In the genomic region with DNA sequence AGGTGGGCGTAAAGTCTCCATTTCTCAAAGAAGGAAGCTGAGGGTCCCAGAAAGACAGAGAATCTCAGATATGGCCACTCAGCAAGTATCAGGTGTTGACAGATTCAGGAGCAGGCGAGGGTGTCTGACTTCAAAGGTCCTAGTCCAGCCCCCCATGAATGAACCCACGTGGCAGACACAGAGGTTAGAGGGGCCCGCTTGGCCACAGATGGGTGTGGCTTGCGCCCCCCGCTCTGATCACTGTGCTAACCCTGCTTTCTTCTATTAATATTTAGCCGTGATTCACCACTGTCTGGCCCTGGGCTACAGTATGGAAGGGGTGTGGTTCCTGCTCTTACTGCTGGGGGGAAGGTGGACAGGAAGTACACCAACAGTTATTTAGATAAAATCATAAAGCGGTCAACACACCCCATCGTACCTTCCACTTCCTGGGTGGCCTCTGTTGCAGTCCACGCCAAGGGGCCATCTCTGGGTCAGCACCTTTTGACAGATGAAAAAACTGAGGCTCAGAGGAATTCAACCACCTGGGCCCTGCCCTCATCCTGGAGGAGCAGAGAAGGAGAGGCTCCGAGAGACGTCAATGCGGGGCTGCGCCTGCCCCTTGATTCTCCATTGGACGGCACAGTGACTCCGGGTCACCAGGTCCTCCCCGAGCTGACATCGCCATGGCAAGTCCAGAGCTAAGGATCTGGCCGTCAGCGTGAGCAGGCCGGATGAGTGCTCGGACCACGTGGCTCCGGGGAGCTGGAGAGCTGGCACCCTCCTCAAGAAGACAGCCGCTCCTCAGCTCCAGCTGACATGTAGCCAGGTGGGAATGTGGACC, we compare ENCODE assay signal across 8 cellular contexts.
A peak's percentile ranks its signal among the peaks of the same experiment; 100 is the strongest.
DNase-seq lines count a peak whose midpoint lies in the region; TF ChIP-seq lines count a peak whose summit lies in the region.

No MANE protein-coding gene starts in this region.

- no peaks in the 10 kb centered on the region for H3K79me2 ChIP-seq in KMS-11 (ENCODE audit: insufficient read depth, low read depth)
- H3K79me2 ChIP-seq in mammary epithelial cell (ENCODE audit: insufficient read depth, low read length) = no peaks in the 10 kb centered on the region
- no peaks in the 10 kb centered on the region for H3K79me2 ChIP-seq in osteoblast (ENCODE audit: insufficient read depth, low read length)

- 58% methylated on average over 13 of the region's 25 CpGs for WGBS in mammary epithelial cell (ENCODE audit: low coverage, missing lambda C conversion rate)

- no peaks in the 10 kb centered on the region for H3K27me3 Mint-ChIP-seq in activated naive CD4-positive, alpha-beta T cell treated with anti-CD3 and anti-CD28 coated beads for 36 hours (ENCODE audit: low read depth)

- no peaks in the 10 kb centered on the region for H4K20me1 ChIP-seq in KMS-11 (ENCODE audit: insufficient read depth)
- H4K20me1 ChIP-seq in mammary epithelial cell (ENCODE audit: insufficient read depth, low read length) = no peaks in the 10 kb centered on the region
- H4K20me1 ChIP-seq in osteoblast (ENCODE audit: insufficient read depth, low read length) = no peaks in the 10 kb centered on the region

- H3K9me3 Mint-ChIP-seq in activated naive CD4-positive, alpha-beta T cell treated with anti-CD3 and anti-CD28 coated beads for 36 hours = no peaks in the 10 kb centered on the region

- H3K4me1 Mint-ChIP-seq in activated naive CD4-positive, alpha-beta T cell treated with anti-CD3 and anti-CD28 coated beads for 36 hours (ENCODE audit: low read depth) = peaks cover 6% of the 10 kb centered on the region

- intact Hi-C loops in mammary epithelial cell (cut with micrococcal nuclease) = loop anchor here (1.0 to 5.0 kb wide), 11 partner anchors 169 to 1864 kb away; no protein-coding TSS in a partner anchor
- intact Hi-C loops in activated naive CD4-positive, alpha-beta T cell treated with anti-CD3 and anti-CD28 coated beads for 36 hours (cut with micrococcal nuclease) = loop anchor here (1.0 to 10.0 kb wide), 5 partner anchors 134 to 958 kb away; no protein-coding TSS in a partner anchor

- no peak overlapping the region for H3K4me3 Mint-ChIP-seq in activated naive CD4-positive, alpha-beta T cell treated with anti-CD3 and anti-CD28 coated beads for 36 hours

- no peaks in the 10 kb centered on the region for H3K4me1 ChIP-seq in KMS-11 (ENCODE audit: low read depth, poor library complexity, severe bottlenecking)
- peaks cover 23% of the 10 kb centered on the region for H3K4me1 ChIP-seq in mammary epithelial cell (ENCODE audit: insufficient read depth, low read length)
- peaks cover 9% of the 10 kb centered on the region for H3K4me1 ChIP-seq in osteoblast (ENCODE audit: insufficient read depth, low read length)

- no peak overlapping the region for H3K27ac Mint-ChIP-seq in activated naive CD4-positive, alpha-beta T cell treated with anti-CD3 and anti-CD28 coated beads for 36 hours

- no peak overlapping the region for H2AFZ ChIP-seq in KMS-11 (ENCODE audit: low read depth)
- peak overlapping the region; percentile 69 for H2AFZ ChIP-seq in mammary epithelial cell (ENCODE audit: low read depth, low read length)
- H2AFZ ChIP-seq in osteoblast (ENCODE audit: low read length) = peak overlapping the region; percentile 2

- H3K27ac ChIP-seq in KMS-11 (no peak overlapping the region), mammary epithelial cell (ENCODE audit: insufficient read depth, low read depth, low read length) (peak overlapping the region; percentile 62), osteoblast (ENCODE audit: low read depth, low read length) (no peak overlapping the region), coronary artery (no peak overlapping the region)

- H3K27me3 ChIP-seq in KMS-11 (ENCODE audit: insufficient read depth, low read depth) = peaks cover 25% of the 10 kb centered on the region; the same call in 1 of the 2 replicates
- no peaks in the 10 kb centered on the region for H3K27me3 ChIP-seq in mammary epithelial cell (ENCODE audit: insufficient read depth, low read length)
- peaks cover 4% of the 10 kb centered on the region for H3K27me3 ChIP-seq in osteoblast (ENCODE audit: insufficient read depth, low read length)

- H3K9ac ChIP-seq in KMS-11 (no peak overlapping the region), mammary epithelial cell (ENCODE audit: insufficient read depth, low read length) (peak overlapping the region; percentile 39)

- no peaks in the 10 kb centered on the region for H3K36me3 Mint-ChIP-seq in activated naive CD4-positive, alpha-beta T cell treated with anti-CD3 and anti-CD28 coated beads for 36 hours (ENCODE audit: low read depth)

- peak overlapping the region; percentile 2; the same call in 1 of the 2 replicates for H3K4me2 ChIP-seq in KMS-11
- peak overlapping the region; percentile 80 for H3K4me2 ChIP-seq in mammary epithelial cell (ENCODE audit: insufficient read depth, low read depth, low read length)
- H3K4me2 ChIP-seq in osteoblast (ENCODE audit: insufficient read depth, low read length) = peak overlapping the region; percentile 76

- CTCF ChIA-PET in mammary epithelial cell (lab: Charles Lee; ENCODE audit: low non-redundant PET) = interaction anchor here (0.6 to 1.3 kb wide), 3 partner anchors 83 to 835 kb away, joined by 4 to 15 read pairs (median 6); no protein-coding TSS in a partner anchor
- CTCF ChIA-PET in activated naive CD4-positive, alpha-beta T cell treated with anti-CD3 and anti-CD28 coated beads for 36 hours (lab: Charles Lee) = interaction anchor here (0.5 to 2.8 kb wide), 28 partner anchors 8 to 958 kb away, joined by 3 to 20 read pairs (median 3); a partner anchor contains a TSS

- no TSS peak for BruUV-seq in mammary epithelial cell (replicated peaks; lab: Mats Ljungman, UMichigan)

- in situ Hi-C loops in mammary epithelial cell (cut with MboI; ENCODE audit: low sequenced_read_pairs in 2 of 2) = loop anchor here (10.0 to 25.0 kb wide), 4 partner anchors 334 to 947 kb away; a partner anchor contains a TSS

- H3K36me3 ChIP-seq in KMS-11 (ENCODE audit: insufficient read depth) (no peaks in the 10 kb centered on the region), mammary epithelial cell (ENCODE audit: insufficient read depth, low read length) (no peaks in the 10 kb centered on the region), osteoblast (ENCODE audit: insufficient read depth, low read length) (no peaks in the 10 kb centered on the region)

- TF ChIP-seq CTCF in KMS-11 (conservative IDR thresholded peaks at IDR 0.05; ENCODE audit: low read depth, low read length) (peak; percentile 17; the same call in 1 of the 2 replicates), mammary epithelial cell (conservative IDR thresholded peaks at IDR 0.05 in 1 of 2, IDR thresholded peaks at IDR 0.05 in 1 of 2; ENCODE audit: extremely low read depth in 1 of 2, insufficient read depth in 1 of 2, low read depth in 1 of 2, low read length in 2 of 2) (no peak), osteoblast (IDR thresholded peaks at IDR 0.05; ENCODE audit: extremely low read depth, low read depth, low read length) (no peak), coronary artery (IDR thresholded peaks at IDR 0.05) (no peak)

- no peak overlapping the region for H3K4me3 ChIP-seq in KMS-11 (IDR thresholded peaks at IDR 0.05; ENCODE audit: insufficient read depth, low read depth, low read length)
- H3K4me3 ChIP-seq in mammary epithelial cell (replicated peaks in 1 of 3; ENCODE audit: insufficient read depth in 1 of 3, low read depth in 2 of 3, low read length in 3 of 3) = no peak overlapping the region
- peak overlapping the region; percentile 52 for H3K4me3 ChIP-seq in osteoblast (ENCODE audit: insufficient read depth, low read length)
- H3K4me3 ChIP-seq in coronary artery = no peak overlapping the region

- dilution Hi-C loops in mammary epithelial cell (cut with HindIII; ENCODE audit: low sequenced_read_pairs) = loop anchor here (5.0 kb wide), 5 partner anchors 89 to 944 kb away; no protein-coding TSS in a partner anchor

- peak; percentile 67 for DNase-seq in EL
- peak; percentile 59 for DNase-seq in mammary epithelial cell
- DNase-seq in osteoblast (ENCODE audit: insufficient read length, low spot score, missing footprints) = peak; percentile 93
- DNase-seq in NK-92 (lab: John Stamatoyannopoulos, UW; ENCODE audit: unreplicated experiment) = no peak
- DNase-seq in coronary artery (ENCODE audit: low spot score) = no peak
- DNase-seq in activated naive CD4-positive, alpha-beta T cell treated with anti-CD3 and anti-CD28 coated beads for 36 hours = no peak
- no peak for DNase-seq in NCI-H2171 treated with DMSO at 0.1 percent for 48 hours (lab: John Stamatoyannopoulos, UW)

- H3K9me3 ChIP-seq in mammary epithelial cell (replicated peaks; ENCODE audit: insufficient read depth, low read length) (no peaks in the 10 kb centered on the region), osteoblast (ENCODE audit: low read depth, low read length) (no peaks in the 10 kb centered on the region)

Comparison
In these comparisons a context has a peak if more than half of its experiments do, and no peak if none do; other contexts are left out.
1. DNase-seq: peak in EL (single experiment), mammary epithelial cell (single experiment) and osteoblast (single experiment); none in NK-92 (single experiment), coronary artery (single experiment), activated naive CD4-positive, alpha-beta T cell treated with anti-CD3 and anti-CD28 coated beads for 36 hours (single experiment) and NCI-H2171 treated with DMSO at 0.1 percent for 48 hours (single experiment).
2. H3K4me2 ChIP-seq: peak in every context shown above with its lines; median percentile 80 in mammary epithelial cell; 76 in osteoblast; 2 in KMS-11.